ENCODE assay signal across 16 cellular contexts in the genomic region with DNA sequence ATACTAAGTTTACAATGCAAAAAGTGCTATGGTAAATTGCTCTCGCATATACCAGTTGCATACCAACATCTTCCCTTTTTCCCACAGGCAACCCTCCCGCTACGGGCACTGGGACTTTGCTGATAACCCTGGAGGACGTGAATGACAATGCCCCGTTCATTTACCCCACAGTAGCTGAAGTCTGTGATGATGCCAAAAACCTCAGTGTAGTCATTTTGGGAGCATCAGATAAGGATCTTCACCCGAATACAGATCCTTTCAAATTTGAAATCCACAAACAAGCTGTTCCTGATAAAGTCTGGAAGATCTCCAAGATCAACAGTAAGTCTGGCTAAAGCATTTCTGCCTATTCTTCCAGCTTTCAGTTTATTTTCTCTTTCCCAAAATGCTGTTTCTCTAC. TPM values are rescaled to one million over a fixed set of nuclear protein-coding genes. Genes with fewer than 3 reads are reported as not detected.
A peak's percentile ranks its signal among the peaks of the same experiment; 100 is the strongest.
DNase-seq lines count a peak whose midpoint lies in the region; TF ChIP-seq lines count a peak whose summit lies in the region.
"Had no signal": no experiment of that assay in that cellular context is flagged by ENCODE, and none has a peak within 500 bp of the region (broad histone marks: within the 10 kb centered on the region; RNA-seq: fewer than 3 reads in every experiment).

No MANE protein-coding gene starts in this region.

- no peak overlapping the region for H3K27ac ChIP-seq in CD8-positive, alpha-beta memory T cell (ENCODE audit: low read depth, low read length)
- H3K27ac ChIP-seq: A549, WERI-Rb-1 had no signal

- DNase-seq in NCI-H1105 treated with DMSO at 0.1 percent for 48 hours (lab: John Stamatoyannopoulos, UW) (peak; percentile 29), NCI-H1105 (lab: John Stamatoyannopoulos, UW) (no peak), cardiac fibroblast (ENCODE audit: low read depth in 2 of 2) (peak; percentile 35 to 42), iris pigment epithelial cell (ENCODE audit: low read depth) (peak; percentile 58), superior temporal gyrus (ENCODE audit: extremely low spot score) (peak; percentile 73), cortex of kidney (lab: John Stamatoyannopoulos, UW) (no peak)
- DNase-seq in CD8-positive, alpha-beta memory T cell, result no peak
- no peak for DNase-seq in activated naive CD4-positive, alpha-beta T cell treated with anti-CD3 and anti-CD28 coated beads for 36 hours
- DNase-seq: DMS79, endodermal cell, NCI-H146, NCI-H748 treated with DMSO at 0.1 percent for 48 hours, WERI-Rb-1 had no signal

- CTCF ChIA-PET in CD8-positive, alpha-beta memory T cell (lab: Charles Lee), result no interaction called here
- CTCF ChIA-PET in activated naive CD4-positive, alpha-beta T cell treated with anti-CD3 and anti-CD28 coated beads for 36 hours (lab: Charles Lee), result no interaction called here

- H3K27me3 Mint-ChIP-seq in CD8-positive, alpha-beta memory T cell, result peaks cover 5 to 26% of the 10 kb centered on the region in 2 donors
- H3K27me3 Mint-ChIP-seq in activated naive CD4-positive, alpha-beta T cell treated with anti-CD3 and anti-CD28 coated beads for 36 hours (ENCODE audit: low read depth), result peaks cover 3% of the 10 kb centered on the region

- no peak overlapping the region for H3K27ac Mint-ChIP-seq in CD8-positive, alpha-beta memory T cell
- no peak overlapping the region for H3K27ac Mint-ChIP-seq in activated naive CD4-positive, alpha-beta T cell treated with anti-CD3 and anti-CD28 coated beads for 36 hours
- H3K27ac Mint-ChIP-seq: endodermal cell had no signal

- H3K9me3 ChIP-seq in CD8-positive, alpha-beta memory T cell (ENCODE audit: low read length), result no peaks in the 10 kb centered on the region
- H3K9me3 ChIP-seq: A549, tibial nerve had no signal

- no peak for TF ChIP-seq CTCF in cardiac fibroblast (IDR thresholded peaks at IDR 0.05; ENCODE audit: low read depth, low read length)

- H3K4me3 Mint-ChIP-seq in CD8-positive, alpha-beta memory T cell, result no peak overlapping the region
- H3K4me3 Mint-ChIP-seq in activated naive CD4-positive, alpha-beta T cell treated with anti-CD3 and anti-CD28 coated beads for 36 hours, result no peak overlapping the region
- H3K4me3 Mint-ChIP-seq: endodermal cell had no signal

- H3K27me3 ChIP-seq in CD8-positive, alpha-beta memory T cell (ENCODE audit: insufficient read depth, low read length, poor library complexity, severe bottlenecking), result no peaks in the 10 kb centered on the region
- H3K27me3 ChIP-seq: tibial nerve had no signal

- H3K4me3 ChIP-seq in cardiac fibroblast (replicated peaks in 1 of 2; ENCODE audit: low read depth in 2 of 2, low read length in 2 of 2), result no peak overlapping the region
- no peak overlapping the region for H3K4me3 ChIP-seq in CD8-positive, alpha-beta memory T cell (ENCODE audit: low read length)
- H3K4me3 ChIP-seq: A549, skin epidermis, tibial nerve had no signal

- H3K4me1 Mint-ChIP-seq in CD8-positive, alpha-beta memory T cell, result no peaks in the 10 kb centered on the region
- no peaks in the 10 kb centered on the region for H3K4me1 Mint-ChIP-seq in activated naive CD4-positive, alpha-beta T cell treated with anti-CD3 and anti-CD28 coated beads for 36 hours (ENCODE audit: low read depth)

- intact Hi-C loops in activated naive CD4-positive, alpha-beta T cell treated with anti-CD3 and anti-CD28 coated beads for 36 hours (cut with micrococcal nuclease), result no loop called here

- POLR2A ChIA-PET in CD8-positive, alpha-beta memory T cell (lab: Charles Lee), result no interaction called here

- H3K9me3 Mint-ChIP-seq in CD8-positive, alpha-beta memory T cell, result no peaks in the 10 kb centered on the region
- H3K9me3 Mint-ChIP-seq in activated naive CD4-positive, alpha-beta T cell treated with anti-CD3 and anti-CD28 coated beads for 36 hours, result no peaks in the 10 kb centered on the region
- H3K9me3 Mint-ChIP-seq: endodermal cell had no signal

- H3K36me3 Mint-ChIP-seq in CD8-positive, alpha-beta memory T cell, result no peaks in the 10 kb centered on the region
- no peaks in the 10 kb centered on the region for H3K36me3 Mint-ChIP-seq in activated naive CD4-positive, alpha-beta T cell treated with anti-CD3 and anti-CD28 coated beads for 36 hours (ENCODE audit: low read depth)

- no peaks in the 10 kb centered on the region for H3K36me3 ChIP-seq in CD8-positive, alpha-beta memory T cell (ENCODE audit: insufficient read depth, low read length)
- H3K36me3 ChIP-seq: tibial nerve, WERI-Rb-1 had no signal

- H3K4me1 ChIP-seq in CD8-positive, alpha-beta memory T cell (ENCODE audit: insufficient read depth, low read length), result no peaks in the 10 kb centered on the region
- H3K4me1 ChIP-seq: A549 had no signal

RNA-seq across cellular contexts. Expression of a gene that starts 27.9 kb away (rescaled TPM):
- total RNA-seq in CD8-positive, alpha-beta memory T cell, result 10 to 100 TPM; 84.5 to 89.4 TPM
- 28.5 TPM for polyA plus RNA-seq in CD8-positive, alpha-beta memory T cell
- total RNA-seq in activated naive CD4-positive, alpha-beta T cell treated with anti-CD3 and anti-CD28 coated beads for 36 hours, result 10 to 100 TPM; 72.1 to 72.8 TPM

Comparison
In these comparisons a context has a peak if more than half of its experiments do, and no peak if none do; other contexts are left out.
1. DNase-seq: peak in NCI-H1105 treated with DMSO at 0.1 percent for 48 hours (single experiment), cardiac fibroblast (2 of 2), iris pigment epithelial cell (single experiment) and superior temporal gyrus (single experiment); none in NCI-H1105 (single experiment), cortex of kidney (single experiment), CD8-positive, alpha-beta memory T cell (0 of 5) and activated naive CD4-positive, alpha-beta T cell treated with anti-CD3 and anti-CD28 coated beads for 36 hours (single experiment).